28 cellular contexts compared by ENCODE assay signal in genomic region chr2:124147552-124147951, GRCh38.
"Had no signal": no experiment of that assay in that cellular context is flagged by ENCODE, and none has a peak within 500 bp of the region (broad histone marks: within the 10 kb centered on the region; RNA-seq: fewer than 3 reads in every experiment).

No MANE protein-coding gene starts in this region.

- H3K36me3 Mint-ChIP-seq: activated CD4-positive, alpha-beta memory T cell treated with anti-CD3 and anti-CD28 coated beads for 36 hours; activated naive CD4-positive, alpha-beta T cell treated with anti-CD3 and anti-CD28 coated beads, Interleukin-2, amount 10 ng/mL, durations not matched to agents 7 days and 5 days; activated naive CD8-positive, alpha-beta T cell treated with anti-CD3 and anti-CD28 coated beads for 36 hours had no signal

- H3K4me3 ChIP-seq: breast epithelium, colonic mucosa, Peyer's patch had no signal

- ATAC-seq: activated T-helper 17 cell treated with anti-CD3 and anti-CD28 coated beads, Interleukin-2, amount 50 U/mL, for 72 hours had no signal

- H3K9me3 Mint-ChIP-seq: activated naive CD8-positive, alpha-beta T cell treated with anti-CD3 and anti-CD28 coated beads for 36 hours had no signal

- H3K27me3 ChIP-seq: breast epithelium, colonic mucosa, Peyer's patch had no signal

- H3K27ac Mint-ChIP-seq: activated B cell treated with CpG ODN at 0.5 μM for 24 hours; activated CD4-positive, alpha-beta memory T cell treated with anti-CD3 and anti-CD28 coated beads for 36 hours; activated CD4-positive, alpha-beta T cell treated with anti-CD3 and anti-CD28 coated beads, Interleukin-2, amount 10 ng/mL, durations not matched to agents 7 days and 5 days; activated naive CD4-positive, alpha-beta T cell treated with anti-CD3 and anti-CD28 coated beads, Interleukin-2, amount 10 ng/mL, durations not matched to agents 7 days and 5 days; activated naive CD8-positive, alpha-beta T cell treated with anti-CD3 and anti-CD28 coated beads for 36 hours; activated T-helper 17 cell treated with anti-CD3 and anti-CD28 coated beads, Interleukin-2, amount 50 U/mL, for 72 hours; T-helper 1 cell treated with Interleukin-12 subunit alpha and Interleukin-12 subunit beta and Interleukin-4 antibody, amounts not matched to agents 30 μg/mL and 1 μg/mL, for 36 hours had no signal

- H3K27me3 Mint-ChIP-seq: activated B cell treated with CpG ODN at 0.5 μM for 24 hours; activated CD4-positive, alpha-beta memory T cell treated with anti-CD3 and anti-CD28 coated beads for 36 hours; activated CD4-positive, alpha-beta T cell treated with anti-CD3 and anti-CD28 coated beads, Interleukin-2, amount 10 ng/mL, durations not matched to agents 7 days and 5 days; activated naive CD4-positive, alpha-beta T cell treated with anti-CD3 and anti-CD28 coated beads, Interleukin-2, amount 10 ng/mL, durations not matched to agents 7 days and 5 days; activated naive CD8-positive, alpha-beta T cell treated with anti-CD3 and anti-CD28 coated beads for 36 hours; activated T-helper 17 cell treated with anti-CD3 and anti-CD28 coated beads, Interleukin-2, amount 50 U/mL, for 72 hours had no signal

- H3K4me3 Mint-ChIP-seq: activated B cell treated with CpG ODN at 0.5 μM for 24 hours; activated CD4-positive, alpha-beta memory T cell treated with anti-CD3 and anti-CD28 coated beads for 36 hours; activated CD4-positive, alpha-beta T cell treated with anti-CD3 and anti-CD28 coated beads, Interleukin-2, amount 10 ng/mL, durations not matched to agents 7 days and 5 days; activated naive CD4-positive, alpha-beta T cell treated with anti-CD3 and anti-CD28 coated beads, Interleukin-2, amount 10 ng/mL, durations not matched to agents 7 days and 5 days; activated naive CD8-positive, alpha-beta T cell treated with anti-CD3 and anti-CD28 coated beads for 36 hours; activated T-helper 17 cell treated with anti-CD3 and anti-CD28 coated beads, Interleukin-2, amount 50 U/mL, for 72 hours; T-helper 1 cell treated with Interleukin-12 subunit alpha and Interleukin-12 subunit beta and Interleukin-4 antibody, amounts not matched to agents 30 μg/mL and 1 μg/mL, for 36 hours had no signal

- H3K9me3 ChIP-seq: breast epithelium, colonic mucosa, Peyer's patch had no signal

- H3K27ac ChIP-seq: breast epithelium, colonic mucosa, KMS-11, Peyer's patch, RWPE1 had no signal

- H3K4me1 ChIP-seq: breast epithelium, colonic mucosa, Peyer's patch had no signal

- H3K36me3 ChIP-seq: breast epithelium, colonic mucosa, Peyer's patch had no signal

- DNase-seq: activated B cell treated with CpG ODN at 0.5 μM for 24 hours; activated CD4-positive, alpha-beta memory T cell treated with anti-CD3 and anti-CD28 coated beads for 36 hours; activated CD4-positive, alpha-beta T cell treated with anti-CD3 and anti-CD28 coated beads, Interleukin-2, amount 10 ng/mL, durations not matched to agents 7 days and 5 days; activated gamma-delta T cell; activated naive CD4-positive, alpha-beta T cell treated with anti-CD3 and anti-CD28 coated beads, Interleukin-2, amount 10 ng/mL, durations not matched to agents 7 days and 5 days; activated naive CD8-positive, alpha-beta T cell treated with anti-CD3 and anti-CD28 coated beads for 36 hours; activated T-cell treated with anti-CD3 and anti-CD28 coated beads for 4 hours; activated T-cell treated with anti-CD3 and anti-CD28 coated beads, Interleukin-2, amount 50 U/mL, for 48 hours; anterior cingulate cortex; caudate nucleus; colonic mucosa; MM.1S; NCI-H1105; NCI-H1436; NCI-H1694 treated with DMSO at 0.1 percent for 48 hours; NCI-H2029 treated with DMSO at 0.1 percent for 48 hours; NCI-H2171; NCI-H2227 treated with DMSO at 0.1 percent for 48 hours; NCI-H446 treated with DMSO at 0.1 percent for 48 hours; NCI-H524 treated with DMSO at 0.1 percent for 48 hours; NCI-H748 treated with DMSO at 0.1 percent for 48 hours; Peyer's patch; Right ventricle myocardium superior had no signal

- H3K4me1 Mint-ChIP-seq: activated B cell treated with CpG ODN at 0.5 μM for 24 hours; activated CD4-positive, alpha-beta T cell treated with anti-CD3 and anti-CD28 coated beads, Interleukin-2, amount 10 ng/mL, durations not matched to agents 7 days and 5 days; activated naive CD4-positive, alpha-beta T cell treated with anti-CD3 and anti-CD28 coated beads, Interleukin-2, amount 10 ng/mL, durations not matched to agents 7 days and 5 days; activated naive CD8-positive, alpha-beta T cell treated with anti-CD3 and anti-CD28 coated beads for 36 hours; activated T-helper 17 cell treated with anti-CD3 and anti-CD28 coated beads, Interleukin-2, amount 50 U/mL, for 72 hours had no signal
